ENCODE assay signal across 8 cellular contexts in the genomic region with DNA sequence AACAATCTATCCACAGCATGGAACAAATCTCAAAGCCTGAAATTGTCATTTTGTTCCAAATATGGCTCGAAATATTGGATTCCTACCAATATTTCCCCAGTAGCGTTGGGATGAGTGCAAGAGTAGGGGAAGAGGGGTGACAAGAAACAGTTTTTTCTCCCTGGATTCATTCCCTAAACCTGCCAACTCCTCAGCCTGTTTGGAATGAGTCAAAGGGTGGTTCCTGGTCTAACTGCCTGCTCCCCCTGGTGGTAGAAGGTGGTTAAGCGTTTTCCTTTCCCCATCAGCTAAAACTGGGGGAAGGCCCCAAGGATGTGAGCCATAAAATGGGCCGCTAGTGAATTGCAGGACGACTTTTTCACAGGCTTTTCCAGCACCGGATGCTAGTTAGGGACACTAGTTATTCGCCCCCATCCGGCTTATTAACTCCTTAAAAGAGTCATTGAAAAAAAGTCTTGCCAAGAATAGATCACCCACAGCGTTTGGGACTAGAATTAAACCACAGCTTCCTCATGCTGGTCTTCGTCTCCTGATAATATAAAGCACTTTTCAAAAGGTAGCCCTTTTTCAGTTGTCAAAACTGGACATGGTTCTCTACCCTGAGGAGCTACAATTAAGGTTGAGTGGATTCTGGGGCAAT.
DNase-seq lines count a peak whose midpoint lies in the region; ATAC-seq and TF ChIP-seq lines count a peak whose summit lies in the region.

No MANE protein-coding gene starts in this region.

- H3K27me3 ChIP-seq in sigmoid colon = no peaks in the 10 kb centered on the region

- no peaks in the 10 kb centered on the region for H3K9me3 Mint-ChIP-seq in activated naive CD4-positive, alpha-beta T cell treated with anti-CD3 and anti-CD28 coated beads for 36 hours

- intact Hi-C loops in activated naive CD4-positive, alpha-beta T cell treated with anti-CD3 and anti-CD28 coated beads for 36 hours (cut with micrococcal nuclease) = loop anchor here (1.0 to 5.0 kb wide), 3 partner anchors 33 to 255 kb away; no protein-coding TSS in a partner anchor
- intact Hi-C loops in cardiac septum (cut with DNase I) = loop anchor here (1.0 kb wide), 1 partner anchor 181 kb away; no protein-coding TSS in a partner anchor
- intact Hi-C loops in sigmoid colon (cut with DNase I) = no loop called here

- no peaks in the 10 kb centered on the region for H3K27me3 Mint-ChIP-seq in activated naive CD4-positive, alpha-beta T cell treated with anti-CD3 and anti-CD28 coated beads for 36 hours (ENCODE audit: low read depth)

- no peaks in the 10 kb centered on the region for H3K4me1 Mint-ChIP-seq in activated naive CD4-positive, alpha-beta T cell treated with anti-CD3 and anti-CD28 coated beads for 36 hours (ENCODE audit: low read depth)

- peak; percentile 22 to 37 for DNase-seq in AML-193 (lab: John Stamatoyannopoulos, UW)
- DNase-seq in HUDEP-2 (lab: John Stamatoyannopoulos, UW; ENCODE audit: unreplicated experiment in 76 of 76) = peak in 43 of 76 experiments; percentile 4 to 58 (median 23)
- DNase-seq in SK-MEL-5 (ENCODE audit: low read depth, low spot score) = peak; percentile 74
- peak; percentile 84 for DNase-seq in activated naive CD4-positive, alpha-beta T cell treated with anti-CD3 and anti-CD28 coated beads for 36 hours
- DNase-seq in cardiac septum (ENCODE audit: low spot score) = peak; percentile 76
- no peak for DNase-seq in sigmoid colon
- DNase-seq in cortex of kidney (lab: John Stamatoyannopoulos, UW) = no peak

- TF ChIP-seq POLR2A in sigmoid colon (IDR thresholded peaks at IDR 0.05) = no peak

- H3K4me1 ChIP-seq in sigmoid colon = no peaks in the 10 kb centered on the region

- TF ChIP-seq EP300 in sigmoid colon (IDR thresholded peaks at IDR 0.05) = no peak

- WGBS in sigmoid colon, 2 donors = 25 to 26% methylated on average over 10 of the region's 10 CpGs

- peak in 3 of 4 experiments; percentile 41 to 63 (median 47) for TF ChIP-seq CTCF in sigmoid colon (IDR thresholded peaks at IDR 0.05)

- in situ Hi-C loops in SK-MEL-5 (cut with HindIII; ENCODE audit: low pct_unique_long_range_greater_than_20kb, low sequenced_read_pairs) = no loop called here

- H3K36me3 Mint-ChIP-seq in activated naive CD4-positive, alpha-beta T cell treated with anti-CD3 and anti-CD28 coated beads for 36 hours (ENCODE audit: low read depth) = no peaks in the 10 kb centered on the region

- no peak overlapping the region for H3K27ac Mint-ChIP-seq in activated naive CD4-positive, alpha-beta T cell treated with anti-CD3 and anti-CD28 coated beads for 36 hours

- H3K36me3 ChIP-seq in sigmoid colon = no peaks in the 10 kb centered on the region

- ATAC-seq in GM18909 (IDR thresholded peaks at IDR 0.05; ENCODE audit: poor library complexity, unreplicated experiment) = peak; percentile 59

- H3K4me3 ChIP-seq in sigmoid colon = no peak overlapping the region

- CTCF ChIA-PET in activated naive CD4-positive, alpha-beta T cell treated with anti-CD3 and anti-CD28 coated beads for 36 hours (lab: Charles Lee) = interaction anchor here (0.6 to 6.9 kb wide), 18 partner anchors 8 to 202 kb away, joined by 3 to 122 read pairs (median 4); no protein-coding TSS in a partner anchor

- H3K9me3 ChIP-seq in sigmoid colon = no peaks in the 10 kb centered on the region

- H3K27ac ChIP-seq in sigmoid colon = no peak overlapping the region

- H3K4me3 Mint-ChIP-seq in activated naive CD4-positive, alpha-beta T cell treated with anti-CD3 and anti-CD28 coated beads for 36 hours = no peak overlapping the region

Comparison
In these comparisons a context has a peak if more than half of its experiments do, and no peak if none do; other contexts are left out.
1. DNase-seq: peak in AML-193 (2 of 2), HUDEP-2 (43 of 76), SK-MEL-5 (single experiment), activated naive CD4-positive, alpha-beta T cell treated with anti-CD3 and anti-CD28 coated beads for 36 hours (single experiment) and cardiac septum (single experiment); none in sigmoid colon (single experiment) and cortex of kidney (single experiment).